26 cellular contexts compared by ENCODE assay signal in the genomic region with DNA sequence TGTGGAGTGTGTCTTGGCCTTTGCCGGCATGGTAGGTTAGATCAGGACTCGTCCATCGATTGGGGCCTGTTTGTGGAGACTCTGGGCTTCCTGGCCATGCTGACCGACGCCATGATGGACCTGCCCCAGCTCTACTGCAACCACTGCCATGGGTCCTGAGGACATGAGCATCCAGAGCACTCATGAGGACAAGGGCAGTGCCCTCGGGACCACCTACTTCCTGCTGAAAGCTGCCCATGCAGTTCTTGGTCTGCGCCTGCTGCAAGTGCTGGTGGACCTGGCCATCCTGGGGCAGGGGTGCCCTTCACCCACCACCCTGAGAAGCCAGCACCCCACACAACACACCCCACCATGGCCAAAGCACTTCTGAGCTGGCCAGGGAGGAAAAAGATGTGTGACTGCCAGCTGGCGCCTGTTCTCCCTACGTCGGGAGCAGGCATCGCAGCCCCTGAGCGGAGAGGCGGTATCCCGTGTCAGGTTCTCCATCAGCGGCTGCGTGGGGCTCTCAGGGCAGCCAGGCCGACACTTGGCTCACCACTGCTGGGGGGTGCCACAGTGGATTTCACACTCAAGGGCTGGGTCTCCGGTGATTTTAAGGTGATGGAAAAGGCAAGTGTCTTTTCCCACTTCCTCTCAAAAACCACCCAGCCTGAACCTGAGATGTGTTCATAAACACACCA.
"Had no signal": no experiment of that assay in that cellular context is flagged by ENCODE, and none has a peak within 500 bp of the region (broad histone marks: within the 10 kb centered on the region; RNA-seq: fewer than 3 reads in every experiment).

No MANE protein-coding gene starts in this region.

- H3K27ac Mint-ChIP-seq: activated CD8-positive, alpha-beta T cell treated with anti-CD3 and anti-CD28 coated beads for 36 hours; activated naive CD8-positive, alpha-beta T cell; activated T-helper 17 cell treated with anti-CD3 and anti-CD28 coated beads, Interleukin-2, amount 50 U/mL, for 72 hours; effector memory CD8-positive, alpha-beta T cell; WTC11 had no signal

- H3K36me3 ChIP-seq: esophagus squamous epithelium had no signal

- H3K9me3 Mint-ChIP-seq: activated CD8-positive, alpha-beta T cell treated with anti-CD3 and anti-CD28 coated beads for 36 hours; activated T-cell treated with anti-CD3 and anti-CD28 coated beads, Interleukin-2, amount 50 U/mL, for 4 hours; activated T-helper 17 cell treated with anti-CD3 and anti-CD28 coated beads, Interleukin-2, amount 50 U/mL, for 72 hours; effector memory CD8-positive, alpha-beta T cell; WTC11 had no signal

- H3K4me1 ChIP-seq: gastroesophageal sphincter had no signal

- H3K36me3 Mint-ChIP-seq: activated naive CD8-positive, alpha-beta T cell; WTC11 had no signal

- H3K27ac ChIP-seq: body of pancreas, esophagus squamous epithelium, gastroesophageal sphincter, VCaP had no signal

- H3K27me3 Mint-ChIP-seq: activated CD8-positive, alpha-beta T cell treated with anti-CD3 and anti-CD28 coated beads for 36 hours; activated naive CD8-positive, alpha-beta T cell; effector memory CD8-positive, alpha-beta T cell had no signal

- H3K4me3 Mint-ChIP-seq: activated CD8-positive, alpha-beta T cell treated with anti-CD3 and anti-CD28 coated beads for 36 hours; activated naive CD8-positive, alpha-beta T cell; activated T-cell treated with anti-CD3 and anti-CD28 coated beads, Interleukin-2, amount 50 U/mL, for 4 hours; activated T-helper 17 cell treated with anti-CD3 and anti-CD28 coated beads, Interleukin-2, amount 50 U/mL, for 72 hours; effector memory CD8-positive, alpha-beta T cell; WTC11 had no signal

- H3K27me3 ChIP-seq: body of pancreas, esophagus squamous epithelium, gastroesophageal sphincter had no signal

- H3K9me3 ChIP-seq: body of pancreas, esophagus squamous epithelium, gastroesophageal sphincter had no signal

- ATAC-seq: activated CD8-positive, alpha-beta T cell treated with anti-CD3 and anti-CD28 coated beads for 36 hours; activated T-cell treated with anti-CD3 and anti-CD28 coated beads, Interleukin-2, amount 50 U/mL, for 4 hours; activated T-helper 17 cell treated with anti-CD3 and anti-CD28 coated beads, Interleukin-2, amount 50 U/mL, for 72 hours; body of pancreas; effector memory CD8-positive, alpha-beta T cell; gastroesophageal sphincter; WTC11 had no signal

- H3K4me3 ChIP-seq: body of pancreas, esophagus squamous epithelium, gastroesophageal sphincter had no signal

- DNase-seq: activated CD4-positive, alpha-beta T cell treated with anti-CD3 and anti-CD28 coated beads for 1 hour; activated CD4-positive, alpha-beta T cell treated with anti-CD3 and anti-CD28 coated beads for 48 hours; activated CD4-positive, alpha-beta T cell treated with anti-CD3 and anti-CD28 coated beads, Interleukin-2, amount 50 U/mL, for 1 hour; activated CD4-positive, alpha-beta T cell treated with anti-CD3 and anti-CD28 coated beads, Interleukin-2, amount 50 U/mL, for 48 hours; activated CD8-positive, alpha-beta memory T cell treated with anti-CD3 and anti-CD28 coated beads for 24 hours; activated CD8-positive, alpha-beta T cell treated with anti-CD3 and anti-CD28 coated beads for 36 hours; activated effector memory CD4-positive, alpha-beta T cell treated with Interleukin-2 at 50 U/mL for 16 hours; activated gamma-delta T cell treated with Interleukin-2 at 50 U/mL for 16 hours; activated naive CD4-positive, alpha-beta T cell treated with anti-CD3 and anti-CD28 coated beads, Interleukin-2, amount 50 U/mL, for 16 hours; activated naive CD4-positive, alpha-beta T cell treated with Interleukin-2 at 50 U/mL for 16 hours; activated T-cell treated with anti-CD3 and anti-CD28 coated beads, Interleukin-2, amount 50 U/mL, for 4 hours; amniotic stem cell; body of pancreas; caudate nucleus; cortex of kidney; effector CD4-positive, alpha-beta T cell; effector memory CD8-positive, alpha-beta T cell; erythroblast; esophagus squamous epithelium; foreskin melanocyte; T-helper 2 cell had no signal

- H3K4me1 Mint-ChIP-seq: activated T-helper 17 cell treated with anti-CD3 and anti-CD28 coated beads, Interleukin-2, amount 50 U/mL, for 72 hours had no signal
